Comparison of ENCODE assay signal across 24 cellular contexts in the genomic region with DNA sequence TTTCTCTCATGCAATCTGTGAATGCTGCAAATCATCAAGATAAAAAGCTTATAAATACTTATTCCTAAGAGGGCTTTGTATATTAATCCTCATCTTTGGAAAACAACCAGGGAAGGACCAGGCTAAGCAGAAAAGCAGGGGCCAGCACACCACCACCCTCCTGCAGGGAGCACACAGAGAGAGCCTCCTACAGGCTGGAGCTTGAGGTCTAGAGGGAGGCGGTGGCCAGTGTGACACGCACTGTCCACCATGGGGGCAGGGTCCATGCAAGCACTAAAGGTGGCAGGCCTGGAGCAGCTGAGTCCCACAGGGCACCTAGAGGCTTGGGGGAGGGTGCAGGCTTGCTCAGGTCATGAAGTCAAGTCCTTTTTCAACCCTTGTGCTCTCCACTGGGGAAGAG.
DNase-seq lines count a peak whose midpoint lies in the region; ATAC-seq, FAIRE-seq and TF ChIP-seq lines count a peak whose summit lies in the region.
"Had no signal": no experiment of that assay in that cellular context is flagged by ENCODE, and none has a peak within 500 bp of the region (broad histone marks: within the 10 kb centered on the region; RNA-seq: fewer than 3 reads in every experiment).

No MANE protein-coding gene starts in this region.

- no peak overlapping the region for H3K4ac ChIP-seq in H1 (replicated peaks; ENCODE audit: insufficient read length, low read depth, low read length)

- BruUV-seq in HCT116 (replicated peaks; lab: Mats Ljungman, UMichigan), result no TSS peak

- H3K27ac ChIP-seq in HCT116 (ENCODE audit: low read depth, low read length), result no peak overlapping the region
- no peak overlapping the region for H3K27ac ChIP-seq in H1 (ENCODE audit: low read depth, low read length)
- H3K27ac ChIP-seq: 22Rv1, A549, C4-2B, GM23248, HL-60 had no signal

- H3K4me3 ChIP-seq in HCT116 (replicated peaks in 1 of 2; ENCODE audit: low read depth in 1 of 2, low read length in 2 of 2) (no peak overlapping the region), H1 (ENCODE audit: extremely low read depth in 1 of 4, insufficient read depth in 2 of 4, low read depth in 3 of 4, low read length in 4 of 4) (no peak overlapping the region)
- H3K4me3 ChIP-seq: A549, GM12878, GM23248 had no signal

- H3K27me3 Mint-ChIP-seq in activated CD4-positive, alpha-beta T cell treated with anti-CD3 and anti-CD28 coated beads, Interleukin-2, amount 10 ng/mL, durations not matched to agents 24 days and 14 days, result no peaks in the 10 kb centered on the region
- no peaks in the 10 kb centered on the region for H3K27me3 Mint-ChIP-seq in stimulated activated memory B cell treated with anti-CD40 and anti-IgM and Interleukin-4, amounts not matched to agents 10 μg/mL and 1 μg/mL and 100 μg/mL, for 72 hours
- H3K27me3 Mint-ChIP-seq: CD4-positive, alpha-beta T cell; IgD-negative memory B cell had no signal

- ATAC-seq in HCT116 (0 out of 2 replicates have a peak, but pooled peaks have one; percentile 50), GM21423 (IDR thresholded peaks at IDR 0.05; ENCODE audit: unreplicated experiment) (no peak), HG02981 (IDR thresholded peaks at IDR 0.05; ENCODE audit: unreplicated experiment) (no peak)
- ATAC-seq in stimulated activated memory B cell treated with anti-CD40 and anti-IgM and Interleukin-4, amounts not matched to agents 10 μg/mL and 1 μg/mL and 100 μg/mL, for 72 hours, result peak; percentile 41
- ATAC-seq: A549, GM12878 had no signal

- TF ChIP-seq CTCF in HCT116 (IDR thresholded peaks at IDR 0.05 in 2 of 3, conservative IDR thresholded peaks at IDR 0.05 in 1 of 3; ENCODE audit: borderline replicate concordance in 1 of 3, insufficient read depth in 1 of 3, low read depth in 2 of 3, low read length in 2 of 3), result no peak
- no peak for TF ChIP-seq CTCF in H1 (IDR thresholded peaks at IDR 0.05; ENCODE audit: control extremely low read depth in 1 of 3, insufficient read depth in 1 of 3, low read depth in 1 of 3, low read length in 3 of 3)

- H2BK120ac ChIP-seq in H1 (replicated peaks; ENCODE audit: low read depth, low read length), result no peak overlapping the region

- no peaks in the 10 kb centered on the region for H3K9me3 Mint-ChIP-seq in activated CD4-positive, alpha-beta T cell treated with anti-CD3 and anti-CD28 coated beads, Interleukin-2, amount 10 ng/mL, durations not matched to agents 24 days and 14 days
- H3K9me3 Mint-ChIP-seq in stimulated activated memory B cell treated with anti-CD40 and anti-IgM and Interleukin-4, amounts not matched to agents 10 μg/mL and 1 μg/mL and 100 μg/mL, for 72 hours, result no peaks in the 10 kb centered on the region
- H3K9me3 Mint-ChIP-seq: CD4-positive, alpha-beta T cell had no signal

- no peak overlapping the region for H2BK5ac ChIP-seq in H1 (ENCODE audit: low read depth, low read length)

- no peaks in the 10 kb centered on the region for H3K27me3 ChIP-seq in HCT116 (ENCODE audit: insufficient read depth, low read length)
- peaks cover 0 to 1% (median 0%) of the 10 kb centered on the region in 4 experiments; a peak in 1 of 7 replicates for H3K27me3 ChIP-seq in H1 (replicated peaks in 1 of 4; ENCODE audit: control insufficient read depth in 3 of 4, extremely low read depth in 1 of 4, insufficient read depth in 3 of 4, low read length in 3 of 4)

- no peak overlapping the region for H3K56ac ChIP-seq in H1 (replicated peaks; ENCODE audit: insufficient read length, low read depth, low read length)

- RAD21 ChIA-PET in HCT116 (lab: Charles Lee; ENCODE audit: low non-redundant PET in 1 of 2, low total read pairs in 2 of 2, uncharacterized antibody in 2 of 2, unreplicated experiment in 2 of 2), result no interaction called here

- H3K79me1 ChIP-seq in H1 (ENCODE audit: low read depth, low read length), result no peaks in the 10 kb centered on the region

- H4K91ac ChIP-seq in H1 (replicated peaks; ENCODE audit: insufficient read length, low read length), result no peak overlapping the region

- H3K36me3 Mint-ChIP-seq in activated CD4-positive, alpha-beta T cell treated with anti-CD3 and anti-CD28 coated beads, Interleukin-2, amount 10 ng/mL, durations not matched to agents 24 days and 14 days (ENCODE audit: low read depth), result no peaks in the 10 kb centered on the region
- no peaks in the 10 kb centered on the region for H3K36me3 Mint-ChIP-seq in stimulated activated memory B cell treated with anti-CD40 and anti-IgM and Interleukin-4, amounts not matched to agents 10 μg/mL and 1 μg/mL and 100 μg/mL, for 72 hours
- H3K36me3 Mint-ChIP-seq: IgD-negative memory B cell had no signal

- H3K23ac ChIP-seq in H1 (ENCODE audit: insufficient read length), result peak overlapping the region; percentile 79

- POLR2A ChIA-PET in HCT116 (lab: Charles Lee) (no interaction called here), H1 (lab: Charles Lee; ENCODE audit: partially characterized antibody) (interaction anchor here (0.9 kb wide), 1 partner anchor 11 kb away, joined by 3 read pairs; no protein-coding TSS in a partner anchor)

- H3K4me2 ChIP-seq in HCT116 (ENCODE audit: low read length) (no peak overlapping the region), H1 (ENCODE audit: insufficient read depth in 1 of 2, low read depth in 2 of 2, low read length in 2 of 2) (no peak overlapping the region)
- H3K4me2 ChIP-seq: A549 had no signal

- FAIRE-seq in H1 (lab: Jason Lieb, UNC), result no peak
- FAIRE-seq: A549, GM12878 had no signal

- no peak overlapping the region for H3K27ac Mint-ChIP-seq in activated CD4-positive, alpha-beta T cell treated with anti-CD3 and anti-CD28 coated beads, Interleukin-2, amount 10 ng/mL, durations not matched to agents 24 days and 14 days
- H3K27ac Mint-ChIP-seq in stimulated activated memory B cell treated with anti-CD40 and anti-IgM and Interleukin-4, amounts not matched to agents 10 μg/mL and 1 μg/mL and 100 μg/mL, for 72 hours, result no peak overlapping the region
- H3K27ac Mint-ChIP-seq: CD4-positive, alpha-beta T cell; IgD-negative memory B cell had no signal

- H3K23me2 ChIP-seq in H1 (ENCODE audit: low read depth, low read length), result no peaks in the 10 kb centered on the region

- no peaks in the 10 kb centered on the region for H3K79me2 ChIP-seq in HCT116 (ENCODE audit: insufficient read depth, low read length)
- no peaks in the 10 kb centered on the region for H3K79me2 ChIP-seq in H1 (ENCODE audit: control insufficient read depth in 1 of 2, insufficient read depth in 2 of 2, low read length in 2 of 2)

- H3K18ac ChIP-seq in H1 (ENCODE audit: extremely low read depth, low read length), result no peak overlapping the region

- intact Hi-C loops in activated CD4-positive, alpha-beta T cell treated with anti-CD3 and anti-CD28 coated beads, Interleukin-2, amount 10 ng/mL, durations not matched to agents 24 days and 14 days (cut with micrococcal nuclease), result no loop called here
- intact Hi-C loops in HCT116 (cut with micrococcal nuclease), result no loop called here

- H2BK20ac ChIP-seq in H1 (ENCODE audit: low read length), result no peak overlapping the region

- no peak overlapping the region for H4K5ac ChIP-seq in H1 (ENCODE audit: insufficient read length, low read depth, low read length)

- no peak overlapping the region for H2AK5ac ChIP-seq in H1 (ENCODE audit: low read depth, low read length)

- no peak overlapping the region for H3K14ac ChIP-seq in H1 (ENCODE audit: insufficient read length)

- no peak overlapping the region for H2BK12ac ChIP-seq in H1 (ENCODE audit: low read depth, low read length)

- no peaks in the 10 kb centered on the region for H3K4me1 Mint-ChIP-seq in activated CD4-positive, alpha-beta T cell treated with anti-CD3 and anti-CD28 coated beads, Interleukin-2, amount 10 ng/mL, durations not matched to agents 24 days and 14 days
- no peaks in the 10 kb centered on the region for H3K4me1 Mint-ChIP-seq in stimulated activated memory B cell treated with anti-CD40 and anti-IgM and Interleukin-4, amounts not matched to agents 10 μg/mL and 1 μg/mL and 100 μg/mL, for 72 hours
- H3K4me1 Mint-ChIP-seq: IgD-negative memory B cell had no signal

- no peak for TF ChIP-seq EP300 in H1 (IDR thresholded peaks at IDR 0.05; ENCODE audit: borderline replicate concordance in 1 of 2, low read depth in 2 of 2, low read length in 2 of 2)

- TF ChIP-seq POLR2A in HCT116 (IDR thresholded peaks at IDR 0.05; ENCODE audit: borderline replicate concordance, extremely low read depth, insufficient read depth, insufficient read length), result no peak
- TF ChIP-seq POLR2A in H1 (IDR thresholded peaks at IDR 0.05; ENCODE audit: control extremely low read depth in 1 of 2, low read depth in 2 of 2, low read length in 2 of 2), result no peak

- no peaks in the 10 kb centered on the region for H3K9me3 ChIP-seq in HCT116 (ENCODE audit: control insufficient read depth in 1 of 2, insufficient read depth in 1 of 2, low read depth in 1 of 2, low read length in 2 of 2)
- no peaks in the 10 kb centered on the region for H3K9me3 ChIP-seq in H1 (ENCODE audit: insufficient read depth in 2 of 2, low read depth in 1 of 2, low read length in 1 of 2)
- H3K9me3 ChIP-seq: A549, Caco-2 had no signal

- no peak overlapping the region for H3K4me3 Mint-ChIP-seq in activated CD4-positive, alpha-beta T cell treated with anti-CD3 and anti-CD28 coated beads, Interleukin-2, amount 10 ng/mL, durations not matched to agents 24 days and 14 days
- H3K4me3 Mint-ChIP-seq in stimulated activated memory B cell treated with anti-CD40 and anti-IgM and Interleukin-4, amounts not matched to agents 10 μg/mL and 1 μg/mL and 100 μg/mL, for 72 hours, result no peak overlapping the region
- H3K4me3 Mint-ChIP-seq: CD4-positive, alpha-beta T cell had no signal

- H4K20me1 ChIP-seq in HCT116 (ENCODE audit: insufficient read depth), result no peaks in the 10 kb centered on the region
- H4K20me1 ChIP-seq in H1 (replicated peaks in 1 of 2; ENCODE audit: control insufficient read depth in 1 of 2, insufficient read depth in 2 of 2, low read length in 2 of 2), result no peaks in the 10 kb centered on the region

- H3K9ac ChIP-seq in HCT116 (ENCODE audit: low read length) (no peak overlapping the region), H1 (replicated peaks in 1 of 4; ENCODE audit: extremely low read depth in 1 of 4, low read depth in 3 of 4, low read length in 3 of 4) (no peak overlapping the region)
- H3K9ac ChIP-seq: GM23248 had no signal

- CTCF ChIA-PET in HCT116 (lab: Charles Lee), result interaction anchor here (1.5 kb wide), 1 partner anchor 303 kb away, joined by 3 read pairs; no protein-coding TSS in a partner anchor
- CTCF ChIA-PET in H1 (lab: Charles Lee; ENCODE audit: partially characterized antibody), result interaction anchor here (0.9 kb wide), 1 partner anchor 8 kb away, joined by 3 read pairs; no protein-coding TSS in a partner anchor

- H4K8ac ChIP-seq in H1 (ENCODE audit: extremely low read depth, insufficient read depth, low read length), result no peak overlapping the region

- H3K4me1 ChIP-seq in HCT116 (ENCODE audit: control insufficient read depth in 1 of 2, insufficient read depth in 2 of 2, low read length in 2 of 2) (no peaks in the 10 kb centered on the region), H1 (replicated peaks in 1 of 4; ENCODE audit: control insufficient read depth in 3 of 4, insufficient read depth in 4 of 4, low read length in 3 of 4) (peaks cover 0 to 2% (median 0%) of the 10 kb centered on the region in 4 experiments; a peak in 2 of 7 replicates)
- H3K4me1 ChIP-seq: A549 had no signal

- WGBS in H1 (ENCODE audit: extremely low coverage in 1 of 2, insufficient coverage in 1 of 2, insufficient read length in 1 of 2, insufficient replicate concordance in 2 of 2, low coverage in 1 of 2, low lambda C conversion rate in 2 of 2, missing lambda C conversion rate in 1 of 2), 2 experiments, result 95% methylated on average over 2 of the region's 2 CpGs; no CpG with 5 or more reads in 1 of the 2 experiments

- DNase-seq in activated CD4-positive, alpha-beta T cell treated with anti-CD3 and anti-CD28 coated beads, Interleukin-2, amount 10 ng/mL, durations not matched to agents 24 days and 14 days, result peak; percentile 38
- no peak for DNase-seq in activated CD4-positive, alpha-beta T cell treated with anti-CD3 and anti-CD28 coated beads, Interleukin-2, amount 50 U/mL, for 48 hours
- DNase-seq in HCT116 (ENCODE audit: low read depth, low spot score) (no peak), H1 (ENCODE audit: low read depth in 1 of 2, low spot score in 2 of 2) (no peak), NCI-H1048 (lab: John Stamatoyannopoulos, UW) (no peak)
- DNase-seq: AML-193; Caco-2; CD4-positive, alpha-beta T cell; DMS 273 treated with DMSO at 0.1 percent for 48 hours; DMS53; DND-41; EL; H7; KBM-7 had no signal

- no peaks in the 10 kb centered on the region for H3K36me3 ChIP-seq in HCT116 (ENCODE audit: control insufficient read depth in 1 of 2, insufficient read depth in 2 of 2, low read length in 2 of 2)
- H3K36me3 ChIP-seq in H1 (ENCODE audit: control insufficient read depth in 2 of 4, insufficient read depth in 4 of 4, low read length in 3 of 4), result no peaks in the 10 kb centered on the region

- no peak overlapping the region for H2AFZ ChIP-seq in HCT116 (ENCODE audit: low read depth, low read length, poor library complexity, severe bottlenecking)
- H2AFZ ChIP-seq in H1 (ENCODE audit: low read length), result no peak overlapping the region
- H2AFZ ChIP-seq: GM23248 had no signal

- TF ChIP-seq RAD21 in HCT116 (IDR thresholded peaks at IDR 0.05; ENCODE audit: low read depth), result no peak
- no peak for TF ChIP-seq RAD21 in H1 (IDR thresholded peaks at IDR 0.05 in 1 of 2, conservative IDR thresholded peaks at IDR 0.05 in 1 of 2; ENCODE audit: low read depth in 2 of 2, low read length in 2 of 2)

- H2BK15ac ChIP-seq in H1 (ENCODE audit: low read length), result no peak overlapping the region

- H3K9me2 ChIP-seq in HCT116 (ENCODE audit: insufficient read depth), result no peaks in the 10 kb centered on the region

Comparison
In these comparisons a context has a peak if more than half of its experiments do, and no peak if none do; other contexts are left out.
1. ATAC-seq: peak in HCT116 (single experiment) and stimulated activated memory B cell treated with anti-CD40 and anti-IgM and Interleukin-4, amounts not matched to agents 10 μg/mL and 1 μg/mL and 100 μg/mL, for 72 hours (single experiment); none in GM21423 (single experiment) and HG02981 (single experiment).